Comparison of ENCODE assay signal across 19 cellular contexts in the genomic region with DNA sequence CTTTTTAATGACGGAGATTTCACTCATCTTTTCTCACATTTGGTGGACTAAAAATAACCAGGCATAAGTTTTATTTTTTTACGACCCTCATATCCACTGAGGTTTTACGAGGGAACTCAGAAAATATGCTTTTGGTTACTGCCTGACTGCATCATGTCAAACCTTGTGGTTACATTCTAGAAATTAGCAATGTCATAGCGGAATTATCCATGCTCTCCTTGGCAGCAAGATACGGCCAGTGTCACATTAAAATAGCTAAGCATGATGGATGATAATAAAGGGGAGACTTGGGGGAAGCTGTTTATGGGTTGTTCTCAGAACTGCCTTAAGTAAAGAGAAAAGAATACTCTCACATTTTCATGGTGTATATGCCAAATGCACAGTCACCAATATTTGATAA.
"Had no signal": no experiment of that assay in that cellular context is flagged by ENCODE, and none has a peak within 500 bp of the region (broad histone marks: within the 10 kb centered on the region; RNA-seq: fewer than 3 reads in every experiment).

No MANE protein-coding gene starts in this region.

- H3K4me3 Mint-ChIP-seq: endodermal cell; immature natural killer cell; memory B cell; nephron; stimulated activated memory B cell treated with anti-CD40 and anti-IgM and Interleukin-4, amounts not matched to agents 10 μg/mL and 1 μg/mL and 100 μg/mL, for 72 hours; stimulated activated naive CD8-positive, alpha-beta T cell treated with anti-CD3 and anti-CD28 coated beads, Interleukin-15, amount 100 ng/mL, for 72 hours had no signal

- DNase-seq: effector CD4-positive, alpha-beta T cell; endodermal cell; gastrocnemius medialis; heart right ventricle; immature natural killer cell; left ventricle myocardium inferior; lower lobe of right lung; midbrain; right lobe of liver; spleen; stimulated activated CD4-positive, alpha-beta T cell treated with anti-CD3 and anti-CD28 coated beads, Interleukin-15, amount 100 ng/mL, for 24 hours; stimulated activated CD4-positive, alpha-beta T cell treated with anti-CD3 and anti-CD28 coated beads, Interleukin-1b, Interleukin-23, amount 100 ng/mL, for 48 hours; stimulated activated CD4-positive, alpha-beta T cell treated with anti-CD3 and anti-CD28 coated beads, Interleukin-4, amount 100 ng/mL, for 24 hours; stimulated activated naive CD8-positive, alpha-beta T cell treated with anti-CD3 and anti-CD28 coated beads, Interleukin-15, amount 100 ng/mL, for 72 hours; testis; transverse colon had no signal

- H3K27me3 Mint-ChIP-seq: memory B cell; stimulated activated memory B cell treated with anti-CD40 and anti-IgM and Interleukin-4, amounts not matched to agents 10 μg/mL and 1 μg/mL and 100 μg/mL, for 72 hours; stimulated activated naive CD8-positive, alpha-beta T cell treated with anti-CD3 and anti-CD28 coated beads, Interleukin-15, amount 100 ng/mL, for 72 hours had no signal

- H3K36me3 Mint-ChIP-seq: immature natural killer cell; memory B cell; stimulated activated memory B cell treated with anti-CD40 and anti-IgM and Interleukin-4, amounts not matched to agents 10 μg/mL and 1 μg/mL and 100 μg/mL, for 72 hours had no signal

- H3K9me3 Mint-ChIP-seq: endodermal cell; memory B cell; stimulated activated memory B cell treated with anti-CD40 and anti-IgM and Interleukin-4, amounts not matched to agents 10 μg/mL and 1 μg/mL and 100 μg/mL, for 72 hours had no signal

- H3K27ac Mint-ChIP-seq: endodermal cell; immature natural killer cell; memory B cell; nephron; stimulated activated memory B cell treated with anti-CD40 and anti-IgM and Interleukin-4, amounts not matched to agents 10 μg/mL and 1 μg/mL and 100 μg/mL, for 72 hours; stimulated activated naive CD8-positive, alpha-beta T cell treated with anti-CD3 and anti-CD28 coated beads, Interleukin-15, amount 100 ng/mL, for 72 hours had no signal

- H3K4me1 Mint-ChIP-seq: endodermal cell; immature natural killer cell; memory B cell; stimulated activated memory B cell treated with anti-CD40 and anti-IgM and Interleukin-4, amounts not matched to agents 10 μg/mL and 1 μg/mL and 100 μg/mL, for 72 hours; stimulated activated naive CD8-positive, alpha-beta T cell treated with anti-CD3 and anti-CD28 coated beads, Interleukin-15, amount 100 ng/mL, for 72 hours had no signal
